In the genomic region with DNA sequence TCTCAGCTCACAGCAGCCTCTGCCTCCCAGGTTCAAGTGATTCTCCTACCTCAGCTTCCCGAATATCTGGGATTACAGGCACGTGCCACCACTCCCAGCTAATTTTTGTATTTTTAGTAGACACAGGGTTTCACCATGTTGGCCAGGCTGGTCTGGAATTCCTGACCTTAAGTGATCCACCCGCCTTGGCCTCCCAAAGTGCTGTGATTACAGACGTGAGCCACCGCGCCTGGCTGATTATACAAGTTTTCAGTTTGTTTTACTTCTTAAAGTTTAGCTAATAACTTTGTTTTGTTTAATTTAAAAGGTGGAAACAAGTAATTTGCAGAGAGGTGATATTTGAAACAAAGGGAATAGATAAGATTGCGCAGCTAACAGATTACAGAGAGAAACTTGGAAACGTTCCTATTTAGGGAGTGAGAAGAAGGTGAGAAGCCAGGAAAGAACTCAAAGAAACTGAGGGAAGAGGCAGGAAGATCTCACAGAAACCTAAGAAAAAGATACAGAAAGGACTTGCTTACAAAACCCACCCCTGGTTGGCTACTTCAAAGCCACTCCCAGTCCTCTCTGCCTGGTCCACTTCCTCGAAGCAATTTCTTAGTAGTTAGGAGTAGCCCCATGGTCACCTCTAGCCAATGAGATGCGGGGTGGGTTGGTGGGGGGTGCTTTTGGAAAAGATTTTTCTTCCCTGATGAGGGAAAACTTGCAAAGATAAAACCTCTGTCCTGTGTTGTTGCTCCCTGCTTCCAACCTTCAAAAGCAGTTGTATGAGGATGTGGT, we compare ENCODE assay signal across 21 cellular contexts.
"Had no signal": no experiment of that assay in that cellular context is flagged by ENCODE, and none has a peak within 500 bp of the region (broad histone marks: within the 10 kb centered on the region; RNA-seq: fewer than 3 reads in every experiment).

No MANE protein-coding gene starts in this region.

- H3K27ac ChIP-seq: breast epithelium, neutrophil, pancreas, sigmoid colon, uterus had no signal

- H3K4me3 Mint-ChIP-seq: activated T-cell treated with anti-CD3 and anti-CD28 coated beads, Interleukin-2, amount 50 U/mL, for 72 hours; naive thymus-derived CD8-positive, alpha-beta T cell; stimulated activated memory B cell treated with anti-CD40 and anti-IgM and Interleukin-4, amounts not matched to agents 10 μg/mL and 1 μg/mL and 100 μg/mL, for 72 hours; T-helper 1 cell treated with Interleukin-12 subunit alpha and Interleukin-12 subunit beta and Interleukin-4 antibody, amounts not matched to agents 30 μg/mL and 1 μg/mL, for 36 hours had no signal

- H3K9me3 ChIP-seq: ascending aorta, breast epithelium, neutrophil, pancreas, sigmoid colon, thoracic aorta, uterus had no signal

- DNase-seq: activated CD4-positive, alpha-beta T cell treated with anti-CD3 and anti-CD28 coated beads, Interleukin-2, amount 50 U/mL, for 4 hours; activated effector memory CD4-positive, alpha-beta T cell treated with anti-CD3 and anti-CD28 coated beads, Interleukin-2, amount 50 U/mL, for 16 hours; activated naive CD4-positive, alpha-beta T cell treated with anti-CD3 and anti-CD28 coated beads, Interleukin-2, amount 50 U/mL, for 16 hours; activated T-cell treated with anti-CD3 and anti-CD28 coated beads, Interleukin-2, amount 50 U/mL, for 72 hours; dermis blood vessel endothelial cell; effector memory CD4-positive, alpha-beta T cell; foreskin fibroblast; naive thymus-derived CD8-positive, alpha-beta T cell; pancreas; sigmoid colon; stimulated activated CD4-positive, alpha-beta T cell treated with anti-CD3 and anti-CD28 coated beads, Interleukin-4, amount 100 ng/mL, for 24 hours; uterus had no signal

- H3K27me3 ChIP-seq: ascending aorta, breast epithelium, neutrophil, pancreas, sigmoid colon, uterus had no signal

- H3K4me1 ChIP-seq: breast epithelium, uterus had no signal

- FAIRE-seq: pancreas had no signal

- H3K36me3 ChIP-seq: ascending aorta, breast epithelium, neutrophil, pancreas, sigmoid colon, thoracic aorta, uterus had no signal

- H3K4me3 ChIP-seq: ascending aorta, breast epithelium, pancreas, sigmoid colon, thoracic aorta, uterus had no signal

- H3K36me3 Mint-ChIP-seq: naive thymus-derived CD8-positive, alpha-beta T cell; stimulated activated memory B cell treated with anti-CD40 and anti-IgM and Interleukin-4, amounts not matched to agents 10 μg/mL and 1 μg/mL and 100 μg/mL, for 72 hours had no signal

- ATAC-seq: activated CD4-positive, CD25-positive, alpha-beta regulatory T cell treated with anti-CD3 and anti-CD28 coated beads, Interleukin-2, amount 50 U/mL, for 24 hours; activated T-cell treated with anti-CD3 and anti-CD28 coated beads, Interleukin-2, amount 50 U/mL, for 72 hours; left lobe of liver; naive thymus-derived CD8-positive, alpha-beta T cell; SK-N-SH treated with all-trans-retinoic acid at 6 μM for 48 hours; stimulated activated memory B cell treated with anti-CD40 and anti-IgM and Interleukin-4, amounts not matched to agents 10 μg/mL and 1 μg/mL and 100 μg/mL, for 72 hours had no signal

- H3K27me3 Mint-ChIP-seq: stimulated activated memory B cell treated with anti-CD40 and anti-IgM and Interleukin-4, amounts not matched to agents 10 μg/mL and 1 μg/mL and 100 μg/mL, for 72 hours had no signal

- H3K9me3 Mint-ChIP-seq: activated T-cell treated with anti-CD3 and anti-CD28 coated beads, Interleukin-2, amount 50 U/mL, for 72 hours; naive thymus-derived CD8-positive, alpha-beta T cell; stimulated activated memory B cell treated with anti-CD40 and anti-IgM and Interleukin-4, amounts not matched to agents 10 μg/mL and 1 μg/mL and 100 μg/mL, for 72 hours; T-helper 1 cell treated with Interleukin-12 subunit alpha and Interleukin-12 subunit beta and Interleukin-4 antibody, amounts not matched to agents 30 μg/mL and 1 μg/mL, for 36 hours had no signal

- H3K27ac Mint-ChIP-seq: activated T-cell treated with anti-CD3 and anti-CD28 coated beads, Interleukin-2, amount 50 U/mL, for 72 hours; naive thymus-derived CD8-positive, alpha-beta T cell; stimulated activated memory B cell treated with anti-CD40 and anti-IgM and Interleukin-4, amounts not matched to agents 10 μg/mL and 1 μg/mL and 100 μg/mL, for 72 hours; T-helper 1 cell treated with Interleukin-12 subunit alpha and Interleukin-12 subunit beta and Interleukin-4 antibody, amounts not matched to agents 30 μg/mL and 1 μg/mL, for 36 hours had no signal
